In genomic region chr7:18520450-18521235, GRCh38 we compare ENCODE assay signal across 8 cellular contexts. TPM values are rescaled to one million over a fixed set of nuclear protein-coding genes. Genes with fewer than 3 reads are reported as not detected.
DNase-seq lines count a peak whose midpoint lies in the region; ATAC-seq and TF ChIP-seq lines count a peak whose summit lies in the region.

No MANE protein-coding gene starts in this region.

- no peak overlapping the region for H3K4me3 ChIP-seq in fibroblast of the aortic adventitia (ENCODE audit: low read depth, low read length)

- peak overlapping the region; percentile 75 to 95 (median 87) for H3K4me3 Mint-ChIP-seq in IgD-negative memory B cell

- DNase-seq in EH (ENCODE audit: low read depth): peak; percentile 93
- DNase-seq in fibroblast of the aortic adventitia (ENCODE audit: low read depth): peak; percentile 72
- DNase-seq in activated naive CD4-positive, alpha-beta T cell treated with anti-CD3 and anti-CD28 coated beads, Interleukin-2, amount 50 U/mL, for 72 hours (ENCODE audit: low spot score in 2 of 2): no peak
- DNase-seq in stimulated activated CD4-positive, alpha-beta T cell treated with anti-CD3 and anti-CD28 coated beads, Interleukin-4, amount 100 ng/mL, for 24 hours: no peak
- DNase-seq in activated T-cell treated with anti-CD3 and anti-CD28 coated beads, Interleukin-2, amount 50 U/mL, for 48 hours: no peak
- no peak for DNase-seq in DMS114 treated with DMSO at 0.1 percent for 48 hours (lab: John Stamatoyannopoulos, UW; ENCODE audit: unreplicated experiment)

- H3K36me3 Mint-ChIP-seq in IgD-negative memory B cell: no peaks in the 10 kb centered on the region
- H3K36me3 Mint-ChIP-seq in activated naive CD4-positive, alpha-beta T cell treated with anti-CD3 and anti-CD28 coated beads, Interleukin-2, amount 50 U/mL, for 72 hours: no peaks in the 10 kb centered on the region

- no peaks in the 10 kb centered on the region for H3K9me3 Mint-ChIP-seq in IgD-negative memory B cell
- peaks cover 0 to 15% of the 10 kb centered on the region in 2 donors for H3K9me3 Mint-ChIP-seq in activated naive CD4-positive, alpha-beta T cell treated with anti-CD3 and anti-CD28 coated beads, Interleukin-2, amount 50 U/mL, for 72 hours

- peaks cover 56 to 68% (median 63%) of the 10 kb centered on the region in 3 donors for H3K4me1 Mint-ChIP-seq in IgD-negative memory B cell

- H3K27ac Mint-ChIP-seq in IgD-negative memory B cell: peak overlapping the region; percentile 83 to 98 (median 96)
- H3K27ac Mint-ChIP-seq in activated naive CD4-positive, alpha-beta T cell treated with anti-CD3 and anti-CD28 coated beads, Interleukin-2, amount 50 U/mL, for 72 hours: no peak overlapping the region

- ATAC-seq in GM21528 (IDR thresholded peaks at IDR 0.05; ENCODE audit: low FRiP score, unreplicated experiment): peak; percentile 71
- no peak for ATAC-seq in activated naive CD4-positive, alpha-beta T cell treated with anti-CD3 and anti-CD28 coated beads, Interleukin-2, amount 50 U/mL, for 72 hours

- H3K27me3 Mint-ChIP-seq in IgD-negative memory B cell: no peaks in the 10 kb centered on the region

- no peak for TF ChIP-seq CTCF in fibroblast of the aortic adventitia (IDR thresholded peaks at IDR 0.05; ENCODE audit: insufficient read depth, low read length)

RNA-seq across cellular contexts. Expression of gene HDAC9, which starts 25.1 kb away (rescaled TPM):
- polyA plus RNA-seq in IgD-negative memory B cell: 81.2 TPM
- total RNA-seq in fibroblast of the aortic adventitia (ENCODE audit: low replicate concordance): 40.6 and 55.0 TPM in 2 replicates
- total RNA-seq in activated naive CD4-positive, alpha-beta T cell treated with anti-CD3 and anti-CD28 coated beads, Interleukin-2, amount 50 U/mL, for 72 hours: under 1 TPM; 0.32 to 0.84 TPM

Comparison
In these comparisons a context has a peak if more than half of its experiments do, and no peak if none do; other contexts are left out.
1. DNase-seq: peak in EH (single experiment) and fibroblast of the aortic adventitia (single experiment); none in activated naive CD4-positive, alpha-beta T cell treated with anti-CD3 and anti-CD28 coated beads, Interleukin-2, amount 50 U/mL, for 72 hours (0 of 2), stimulated activated CD4-positive, alpha-beta T cell treated with anti-CD3 and anti-CD28 coated beads, Interleukin-4, amount 100 ng/mL, for 24 hours (single experiment), activated T-cell treated with anti-CD3 and anti-CD28 coated beads, Interleukin-2, amount 50 U/mL, for 48 hours (0 of 2) and DMS114 treated with DMSO at 0.1 percent for 48 hours (single experiment).
2. H3K27ac Mint-ChIP-seq: peak in IgD-negative memory B cell (3 of 3); none in activated naive CD4-positive, alpha-beta T cell treated with anti-CD3 and anti-CD28 coated beads, Interleukin-2, amount 50 U/mL, for 72 hours (0 of 2).
3. RNA of gene HDAC9, which starts 25.1 kb away (total RNA-seq): 40.6 to 55.0 TPM in fibroblast of the aortic adventitia; 0.32 to 0.84 TPM in activated naive CD4-positive, alpha-beta T cell treated with anti-CD3 and anti-CD28 coated beads, Interleukin-2, amount 50 U/mL, for 72 hours; every median in the first group is over 10 times any median in the second.